In genomic region chr9:87857141-87857947, GRCh38 we compare ENCODE assay signal across 36 cellular contexts. TPM values are rescaled to one million over a fixed set of nuclear protein-coding genes. Genes with fewer than 3 reads are reported as not detected.
"Had no signal": no experiment of that assay in that cellular context is flagged by ENCODE, and none has a peak within 500 bp of the region (broad histone marks: within the 10 kb centered on the region; RNA-seq: fewer than 3 reads in every experiment).

No MANE protein-coding gene starts in this region.

- DNase-seq: activated B cell treated with CpG ODN at 0.5 μM for 24 hours; activated CD4-positive, alpha-beta memory T cell treated with anti-CD3 and anti-CD28 coated beads for 36 hours; activated CD4-positive, alpha-beta T cell treated with anti-CD3 and anti-CD28 coated beads for 4 hours; activated CD4-positive, alpha-beta T cell treated with anti-CD3 and anti-CD28 coated beads, Interleukin-2, amount 10 ng/mL, durations not matched to agents 24 days and 14 days; activated CD4-positive, alpha-beta T cell treated with anti-CD3 and anti-CD28 coated beads, Interleukin-2, amount 50 U/mL, for 1 hour; activated CD4-positive, alpha-beta T cell treated with anti-CD3 and anti-CD28 coated beads, Interleukin-2, amount 50 U/mL, for 4 hours; activated CD4-positive, CD25-positive, alpha-beta regulatory T cell treated with anti-CD3 and anti-CD28 coated beads, Interleukin-2, amount 50 U/mL, for 72 hours; activated CD8-positive, alpha-beta memory T cell treated with anti-CD3 and anti-CD28 coated beads, Interleukin-2, amount 50 U/mL, for 4 hours; activated CD8-positive, alpha-beta T cell treated with anti-CD3 and anti-CD28 coated beads for 36 hours; activated effector memory CD4-positive, alpha-beta T cell treated with anti-CD3 and anti-CD28 coated beads, Interleukin-2, amount 50 U/mL, for 16 hours; activated gamma-delta T cell treated with Interleukin-2 at 50 U/mL for 16 hours; activated naive CD4-positive, alpha-beta T cell; activated naive CD4-positive, alpha-beta T cell treated with anti-CD3 and anti-CD28 coated beads for 36 hours; activated naive CD4-positive, alpha-beta T cell treated with anti-CD3 and anti-CD28 coated beads, Interleukin-2, amount 50 U/mL, for 16 hours; activated naive CD8-positive, alpha-beta T cell treated with anti-CD3 and anti-CD28 coated beads for 36 hours; activated T-cell treated with anti-CD3 and anti-CD28 coated beads for 4 hours; activated T-cell treated with anti-CD3 and anti-CD28 coated beads, Interleukin-2, amount 50 U/mL, for 1 hour; activated T-cell treated with anti-CD3 and anti-CD28 coated beads, Interleukin-2, amount 50 U/mL, for 4 hours; activated T-cell treated with anti-CD3 and anti-CD28 coated beads, Interleukin-2, amount 50 U/mL, for 72 hours; amniotic stem cell; aorta; body of pancreas; brain microvascular endothelial cell; central memory CD4-positive, alpha-beta T cell; T-helper 2 cell; T-helper 9 cell had no signal

- H3K36me3 ChIP-seq: adrenal gland, brain microvascular endothelial cell, breast epithelium had no signal

- H3K9me3 ChIP-seq: adrenal gland had no signal

- H3K27me3 ChIP-seq: adrenal gland, body of pancreas, brain microvascular endothelial cell, breast epithelium had no signal

- H3K4me1 ChIP-seq: adrenal gland, body of pancreas, breast epithelium had no signal

- H3K4me3 ChIP-seq: adrenal gland, body of pancreas, breast epithelium had no signal

- H3K27ac ChIP-seq: adrenal gland, body of pancreas, brain microvascular endothelial cell, breast epithelium, VCaP had no signal

RNA-seq across cellular contexts. Expression of gene SPATA31E1, which starts 25.3 kb away (rescaled TPM):
- total RNA-seq: activated B cell treated with CpG ODN at 0.5 μM for 24 hours; activated CD4-positive, alpha-beta memory T cell treated with anti-CD3 and anti-CD28 coated beads for 36 hours; activated CD4-positive, alpha-beta T cell treated with anti-CD3 and anti-CD28 coated beads, Interleukin-2, amount 10 ng/mL, durations not matched to agents 24 days and 14 days; activated CD8-positive, alpha-beta memory T cell treated with anti-CD3 and anti-CD28 coated beads for 36 hours; activated CD8-positive, alpha-beta T cell treated with anti-CD3 and anti-CD28 coated beads for 36 hours; activated naive CD4-positive, alpha-beta T cell treated with anti-CD3 and anti-CD28 coated beads for 36 hours; activated naive CD4-positive, alpha-beta T cell treated with anti-CD3 and anti-CD28 coated beads, Interleukin-2, amount 50 U/mL, for 72 hours; activated naive CD8-positive, alpha-beta T cell treated with anti-CD3 and anti-CD28 coated beads for 36 hours; activated T-cell treated with anti-CD3 and anti-CD28 coated beads, Interleukin-2, amount 50 U/mL, for 4 hours; activated T-cell treated with anti-CD3 and anti-CD28 coated beads, Interleukin-2, amount 50 U/mL, for 72 hours; activated T-helper 1 cell treated with anti-CD3 and anti-CD28 coated beads, Interleukin-12 subunit alpha, Interleukin-12 subunit beta, Interleukin-2, Interleukin-4 antibody, amounts not matched to agents 30 ng/mL and 10 ng/mL and 1 ng/mL, durations not matched to agents 14 hours and 24 hours and 36 hours; activated T-helper 17 cell treated with anti-CD3 and anti-CD28 coated beads, Interleukin-2, amount 50 U/mL, for 72 hours; adrenal gland; aorta; astrocyte; body of pancreas; breast epithelium; cardiac septum; cerebellum had no signal
- polyA plus RNA-seq: adrenal gland, aorta had no signal
